ENCODE assay signal across 8 cellular contexts in the genomic region with DNA sequence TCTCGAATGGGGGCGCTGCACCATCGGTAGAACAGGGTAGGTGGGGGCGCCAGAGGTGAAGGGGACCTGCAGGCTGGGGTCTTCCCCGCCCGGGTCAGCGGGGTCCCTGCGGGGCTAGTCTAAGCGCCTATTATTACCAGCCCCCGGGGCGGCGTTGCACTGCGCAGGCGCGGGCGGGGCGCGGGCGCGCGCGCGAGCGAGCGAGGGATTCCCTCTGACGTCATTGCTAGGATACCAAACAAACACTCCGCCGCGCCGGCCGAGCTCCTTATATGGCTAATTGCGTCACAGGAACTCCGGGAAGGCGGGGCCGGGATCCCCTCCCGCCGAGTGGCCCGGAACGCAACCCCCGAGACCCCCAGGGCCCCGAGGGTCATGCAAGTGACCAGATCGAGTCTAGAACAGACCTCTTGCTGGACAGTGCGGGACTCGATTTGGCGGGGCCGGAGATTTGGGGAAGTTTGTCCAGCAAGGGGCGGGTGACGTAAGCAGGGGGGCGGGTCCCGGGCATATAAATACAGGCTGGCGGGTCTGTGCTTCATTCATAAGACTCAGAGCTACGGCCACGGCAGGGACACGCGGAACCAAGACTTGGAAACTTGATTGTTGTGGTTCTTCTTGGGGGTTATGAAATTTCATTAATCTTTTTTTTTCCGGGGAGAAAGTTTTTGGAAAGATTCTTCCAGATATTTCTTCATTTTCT. TPM values are rescaled to one million over a fixed set of nuclear protein-coding genes. Genes with fewer than 3 reads are reported as not detected.
DNase-seq lines count a peak whose midpoint lies in the region; ATAC-seq and TF ChIP-seq lines count a peak whose summit lies in the region.

A gene (plus strand): TSS at position 541 of the 703 bp plus-strand sequence. CDS start 591 bp downstream, outside the sequence.

- peaks cover 39% of the 10 kb centered on the region for H3K27me3 Mint-ChIP-seq in stimulated activated naive CD8-positive, alpha-beta T cell treated with anti-CD3 and anti-CD28 coated beads, Interleukin-15, amount 100 ng/mL, for 72 hours

- TF ChIP-seq EP300 in neural cell (conservative IDR thresholded peaks at IDR 0.05; ENCODE audit: poor library complexity, severe bottlenecking) = peak; percentile 88

- peak within 1 kb of the TSS; percentile 92 to 98 for H3K4me3 Mint-ChIP-seq in stimulated activated naive CD8-positive, alpha-beta T cell treated with anti-CD3 and anti-CD28 coated beads, Interleukin-15, amount 100 ng/mL, for 72 hours

- DNase-seq in DMS153 treated with DMSO at 0.1 percent for 48 hours (lab: John Stamatoyannopoulos, UW; ENCODE audit: unreplicated experiment) (peak; percentile 90), LoVo (ENCODE audit: low spot score) (peak; percentile 98), activated gamma-delta T cell (lab: John Stamatoyannopoulos, UW) (peak; percentile 89), fibroblast of villous mesenchyme (ENCODE audit: low read depth) (peak; percentile 96)
- DNase-seq in stimulated activated naive CD8-positive, alpha-beta T cell treated with anti-CD3 and anti-CD28 coated beads, Interleukin-15, amount 100 ng/mL, for 72 hours = peak; percentile 95 to 96

- H3K79me2 ChIP-seq in neural cell (replicated peaks; ENCODE audit: insufficient read depth, low read length) = no peaks in the 10 kb centered on the region

- peak within 1 kb of the TSS; percentile 79 for H3K4me2 ChIP-seq in neural cell (ENCODE audit: low read length)

- H3K9me2 ChIP-seq in neural cell (ENCODE audit: insufficient read depth, low read length) = no peaks in the 10 kb centered on the region

- no peaks in the 10 kb centered on the region for H3K36me3 ChIP-seq in neural cell (ENCODE audit: insufficient read depth, low read length)

- H3K27me3 ChIP-seq in neural cell (ENCODE audit: insufficient read depth, low read depth, low read length) = peaks cover 10% of the 10 kb centered on the region

- peak within 1 kb of the TSS; percentile 90 for H2AFZ ChIP-seq in neural cell (ENCODE audit: low read depth, low read length)

- H3K9ac ChIP-seq in neural cell (ENCODE audit: low read length) = peak within 1 kb of the TSS; percentile 74

- no peak for TF ChIP-seq RAD21 in neural cell (conservative IDR thresholded peaks at IDR 0.05)

- H3F3A ChIP-seq in neural cell (ENCODE audit: insufficient read depth, low read length, poor library complexity, severe bottlenecking) = no peaks in the 10 kb centered on the region

- no peaks in the 10 kb centered on the region for H3K9me3 Mint-ChIP-seq in stimulated activated naive CD8-positive, alpha-beta T cell treated with anti-CD3 and anti-CD28 coated beads, Interleukin-15, amount 100 ng/mL, for 72 hours

- H4K20me1 ChIP-seq in neural cell (ENCODE audit: insufficient read depth) = no peaks in the 10 kb centered on the region

- no peaks in the 10 kb centered on the region for H3K9me3 ChIP-seq in neural cell (ENCODE audit: low read length)

- H3K27ac Mint-ChIP-seq in stimulated activated naive CD8-positive, alpha-beta T cell treated with anti-CD3 and anti-CD28 coated beads, Interleukin-15, amount 100 ng/mL, for 72 hours = peak within 1 kb of the TSS; percentile 98 to 99

- peak within 1 kb of the TSS; percentile 70 for H3K27ac ChIP-seq in neural cell (ENCODE audit: low read length)

- peak; percentile 80 for TF ChIP-seq POLR2A in Raji (IDR thresholded peaks at IDR 0.05; ENCODE audit: insufficient read depth, low read depth, low read length)

- H3K4me1 Mint-ChIP-seq in stimulated activated naive CD8-positive, alpha-beta T cell treated with anti-CD3 and anti-CD28 coated beads, Interleukin-15, amount 100 ng/mL, for 72 hours = peaks cover 44% of the 10 kb centered on the region

- ATAC-seq in GM21723 (IDR thresholded peaks at IDR 0.05; ENCODE audit: unreplicated experiment) = peak; percentile 38
- peak; percentile 26 for ATAC-seq in stimulated activated naive CD8-positive, alpha-beta T cell treated with anti-CD3 and anti-CD28 coated beads, Interleukin-15, amount 100 ng/mL, for 72 hours

- H3K4me3 ChIP-seq in fibroblast of villous mesenchyme (ENCODE audit: low read depth, low read length) (peak within 1 kb of the TSS; percentile 97), neural cell (ENCODE audit: low read length) (peak within 1 kb of the TSS; percentile 71)

- TF ChIP-seq CTCF in fibroblast of villous mesenchyme (IDR thresholded peaks at IDR 0.05; ENCODE audit: insufficient read depth, low read depth, low read length) (peak; percentile 15), neural cell (IDR thresholded peaks at IDR 0.05; ENCODE audit: poor library complexity, severe bottlenecking) (peak; percentile 69)

TF ChIP-seq in neural cell, 6 proteins besides CTCF, POLR2A, EP300 and RAD21:
- TF ChIP-seq, protein P1, sequence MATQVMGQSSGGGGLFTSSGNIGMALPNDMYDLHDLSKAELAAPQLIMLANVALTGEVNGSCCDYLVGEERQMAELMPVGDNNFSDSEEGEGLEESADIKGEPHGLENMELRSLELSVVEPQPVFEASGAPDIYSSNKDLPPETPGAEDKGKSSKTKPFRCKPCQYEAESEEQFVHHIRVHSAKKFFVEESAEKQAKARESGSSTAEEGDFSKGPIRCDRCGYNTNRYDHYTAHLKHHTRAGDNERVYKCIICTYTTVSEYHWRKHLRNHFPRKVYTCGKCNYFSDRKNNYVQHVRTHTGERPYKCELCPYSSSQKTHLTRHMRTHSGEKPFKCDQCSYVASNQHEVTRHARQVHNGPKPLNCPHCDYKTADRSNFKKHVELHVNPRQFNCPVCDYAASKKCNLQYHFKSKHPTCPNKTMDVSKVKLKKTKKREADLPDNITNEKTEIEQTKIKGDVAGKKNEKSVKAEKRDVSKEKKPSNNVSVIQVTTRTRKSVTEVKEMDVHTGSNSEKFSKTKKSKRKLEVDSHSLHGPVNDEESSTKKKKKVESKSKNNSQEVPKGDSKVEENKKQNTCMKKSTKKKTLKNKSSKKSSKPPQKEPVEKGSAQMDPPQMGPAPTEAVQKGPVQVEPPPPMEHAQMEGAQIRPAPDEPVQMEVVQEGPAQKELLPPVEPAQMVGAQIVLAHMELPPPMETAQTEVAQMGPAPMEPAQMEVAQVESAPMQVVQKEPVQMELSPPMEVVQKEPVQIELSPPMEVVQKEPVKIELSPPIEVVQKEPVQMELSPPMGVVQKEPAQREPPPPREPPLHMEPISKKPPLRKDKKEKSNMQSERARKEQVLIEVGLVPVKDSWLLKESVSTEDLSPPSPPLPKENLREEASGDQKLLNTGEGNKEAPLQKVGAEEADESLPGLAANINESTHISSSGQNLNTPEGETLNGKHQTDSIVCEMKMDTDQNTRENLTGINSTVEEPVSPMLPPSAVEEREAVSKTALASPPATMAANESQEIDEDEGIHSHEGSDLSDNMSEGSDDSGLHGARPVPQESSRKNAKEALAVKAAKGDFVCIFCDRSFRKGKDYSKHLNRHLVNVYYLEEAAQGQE (IDR thresholded peaks at IDR 0.05; ENCODE audit: borderline replicate concordance) = no peak
- TF ChIP-seq POLR2AphosphoS5 (IDR thresholded peaks at IDR 0.05) (peak; percentile 87), MXI1 (conservative IDR thresholded peaks at IDR 0.05; ENCODE audit: poor library complexity, severe bottlenecking) (peak; percentile 35), SMC3 (conservative IDR thresholded peaks at IDR 0.05; ENCODE audit: poor library complexity) (peak; percentile 20), TAF1 (IDR thresholded peaks at IDR 0.05; ENCODE audit: low read depth) (no peak), EZH2 (IDR thresholded peaks at IDR 0.05; ENCODE audit: borderline replicate concordance, insufficient read depth, low read length, poor library complexity, severe bottlenecking) (no peak)

RNA-seq across cellular contexts. Expression of the gene that starts here (rescaled TPM):
- total RNA-seq in fibroblast of villous mesenchyme = 13.0 and 16.1 TPM in 2 replicates
- 1.4 and 2.1 TPM in 2 replicates for polyA plus RNA-seq in neural cell
- polyA minus RNA-seq in neural cell = 13.8 and 14.4 TPM in 2 replicates

Comparison
In these comparisons a context has a peak if more than half of its experiments do, and no peak if none do; other contexts are left out.
1. Peak in every context shown above with its lines: DNase-seq, ATAC-seq, H3K4me3 ChIP-seq and H3K27ac ChIP-seq.